ENCODE assay signal across 29 cellular contexts in the genomic region with DNA sequence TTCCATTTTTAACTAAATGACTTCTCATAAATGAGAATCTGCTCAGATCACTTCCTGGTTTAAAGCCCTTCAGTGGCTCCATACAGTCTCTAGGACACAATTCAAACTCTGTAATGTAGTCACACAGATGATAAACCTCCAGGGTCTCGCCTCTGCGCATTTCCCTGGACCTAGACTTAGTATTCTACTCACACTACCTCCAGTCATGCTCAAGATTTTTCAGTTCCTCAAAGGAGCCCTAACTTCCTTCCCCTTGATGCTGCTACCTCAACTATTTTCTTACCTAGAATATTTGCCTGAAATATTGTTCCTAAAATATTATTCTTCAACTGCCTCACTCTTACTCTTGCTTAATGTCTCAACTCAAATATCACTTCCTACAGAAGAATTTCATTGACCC.
"Had no signal": no experiment of that assay in that cellular context is flagged by ENCODE, and none has a peak within 500 bp of the region (broad histone marks: within the 10 kb centered on the region; RNA-seq: fewer than 3 reads in every experiment).

No MANE protein-coding gene starts in this region.

- H3K36me3 Mint-ChIP-seq: immature natural killer cell, type B pancreatic cell had no signal

- H3K27ac ChIP-seq: left lung, lower lobe of right lung, pancreas, prostate gland, skin epidermis, suprapubic skin, thoracic aorta, tibial nerve, uterus had no signal

- DNase-seq: immature natural killer cell; kidney; left colon; left lung; lower lobe of right lung; mammary epithelial cell; mesenchymal stem cell; naive thymus-derived CD8-positive, alpha-beta T cell; nucleus accumbens; pancreas; posterior cingulate gyrus; retina; right cardiac atrium; stimulated activated CD4-positive, alpha-beta T cell treated with anti-CD3 and anti-CD28 coated beads, Interleukin-12 subunit alpha, Interleukin-12 subunit beta, amount 100 ng/mL, for 4 hours; stimulated activated CD4-positive, alpha-beta T cell treated with anti-CD3 and anti-CD28 coated beads, Interleukin-15, amount 100 ng/mL, for 24 hours; stimulated activated CD4-positive, alpha-beta T cell treated with anti-CD3 and anti-CD28 coated beads, Interleukin-2, amount 100 ng/mL, for 24 hours; stimulated activated CD4-positive, alpha-beta T cell treated with anti-CD3 and anti-CD28 coated beads, Interleukin-4, amount 100 ng/mL, for 1 hour; stimulated activated naive CD4-positive, alpha-beta T cell; uterus had no signal

- H3K36me3 ChIP-seq: left lung, lower lobe of right lung, pancreas, prostate gland, suprapubic skin, thoracic aorta, tibial nerve, uterus had no signal

- H3K4me3 Mint-ChIP-seq: immature natural killer cell; naive thymus-derived CD8-positive, alpha-beta T cell; nephron; neural crest cell; stimulated activated naive CD8-positive, alpha-beta T cell treated with anti-CD3 and anti-CD28 coated beads, Interleukin-15, Interleukin-2, amounts not matched to agents 100 ng/mL and 50 ng/mL, for 24 hours; type B pancreatic cell had no signal

- H3K4me1 Mint-ChIP-seq: immature natural killer cell; naive thymus-derived CD8-positive, alpha-beta T cell; nephron; neural crest cell had no signal

- H3K4me1 ChIP-seq: left lung, lower lobe of right lung, pancreas, prostate gland, suprapubic skin, tibial nerve, uterus had no signal

- H3K4me3 ChIP-seq: left lung, lower lobe of right lung, pancreas, prostate gland, skin epidermis, suprapubic skin, thoracic aorta, tibial nerve, uterus had no signal

- H3K9me3 ChIP-seq: left lung, lower lobe of right lung, pancreas, prostate gland, suprapubic skin, thoracic aorta, uterus had no signal

- H3K27ac Mint-ChIP-seq: immature natural killer cell; nephron; stimulated activated naive CD8-positive, alpha-beta T cell treated with anti-CD3 and anti-CD28 coated beads, Interleukin-15, Interleukin-2, amounts not matched to agents 100 ng/mL and 50 ng/mL, for 24 hours; type B pancreatic cell had no signal

- H3K27me3 ChIP-seq: left lung, pancreas, suprapubic skin, tibial nerve, uterus had no signal

- H3K9me3 Mint-ChIP-seq: type B pancreatic cell had no signal

- ATAC-seq: left colon; left lung; lower lobe of right lung; naive thymus-derived CD8-positive, alpha-beta T cell; pancreas; right cardiac atrium; sciatic nerve had no signal
